In the genomic region with DNA sequence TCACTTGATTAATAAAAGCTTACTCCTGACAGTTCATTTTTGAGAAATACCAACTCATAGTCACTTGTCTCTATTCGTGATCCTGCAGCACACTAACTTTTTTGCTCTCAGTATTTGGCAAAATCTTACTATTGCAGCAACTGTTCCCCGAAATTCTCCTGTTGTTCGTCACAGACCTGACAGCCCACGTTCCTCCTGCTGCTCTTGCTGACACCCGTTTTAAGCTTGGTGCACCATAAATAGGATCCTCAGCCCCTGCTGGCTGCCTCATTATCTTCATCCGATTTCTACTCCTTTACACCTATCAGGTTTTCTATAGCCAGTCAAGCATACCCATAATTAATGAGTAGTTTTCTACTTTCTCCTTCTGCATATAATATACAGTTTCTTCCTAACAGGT, we compare ENCODE assay signal across 21 cellular contexts.
DNase-seq lines count a peak whose midpoint lies in the region; ATAC-seq and TF ChIP-seq lines count a peak whose summit lies in the region.
"Had no signal": no experiment of that assay in that cellular context is flagged by ENCODE, and none has a peak within 500 bp of the region (broad histone marks: within the 10 kb centered on the region; RNA-seq: fewer than 3 reads in every experiment).

No MANE protein-coding gene starts in this region.

- H3K4me3 ChIP-seq in endodermal cell (ENCODE audit: low read length) (no peak overlapping the region), MM.1S (ENCODE audit: low read length) (no peak overlapping the region)

- no peaks in the 10 kb centered on the region for H3K27me3 Mint-ChIP-seq in endodermal cell (ENCODE audit: insufficient read depth)

- DNase-seq in NCI-H1417 (lab: John Stamatoyannopoulos, UW), result peak in 2 of 3 experiments; percentile 10 to 39
- DNase-seq in NCI-H1417 treated with DMSO at 0.1 percent for 48 hours (lab: John Stamatoyannopoulos, UW), result no peak
- DNase-seq in endodermal cell, result no peak
- peak; percentile 53 for DNase-seq in inferior parietal cortex (ENCODE audit: extremely low spot score)
- peak; percentile 62 for DNase-seq in superior temporal gyrus (ENCODE audit: extremely low spot score)
- DNase-seq in MM.1S, result no peak
- DNase-seq: Calu3; CD4-positive, alpha-beta memory T cell; DMS53; GOT3; NCI-H1048; NCI-H1694; NCI-H345; NCI-H526 treated with DMSO at 0.1 percent for 48 hours; OCI-M1; SIG-M5 had no signal

- no peaks in the 10 kb centered on the region for H3K36me3 Mint-ChIP-seq in endodermal cell (ENCODE audit: low read depth)
- H3K36me3 Mint-ChIP-seq: CD4-positive, alpha-beta memory T cell had no signal

- no peaks in the 10 kb centered on the region for H3K27me3 ChIP-seq in endodermal cell (ENCODE audit: control insufficient read depth, insufficient read depth, low read length, poor library complexity, severe bottlenecking)
- no peaks in the 10 kb centered on the region for H3K27me3 ChIP-seq in MM.1S (replicated peaks; ENCODE audit: insufficient read depth, low read length)

- WGBS in endodermal cell (ENCODE audit: insufficient coverage in 1 of 2, insufficient read length in 1 of 2), 2 experiments, result 67 to 82% methylated on average over 6 of the region's 6 CpGs

- H3F3A ChIP-seq in MM.1S (ENCODE audit: insufficient read depth, low read length), result no peaks in the 10 kb centered on the region

- peaks cover 3% of the 10 kb centered on the region for H3K9me3 Mint-ChIP-seq in endodermal cell

- H3K9me2 ChIP-seq in MM.1S (replicated peaks; ENCODE audit: insufficient read depth, low read length), result no peaks in the 10 kb centered on the region

- H3K36me3 ChIP-seq in endodermal cell (ENCODE audit: control insufficient read depth, insufficient read depth, low read length) (no peaks in the 10 kb centered on the region), MM.1S (replicated peaks; ENCODE audit: insufficient read depth, low read length) (no peaks in the 10 kb centered on the region)

- no peaks in the 10 kb centered on the region for H3K4me1 Mint-ChIP-seq in endodermal cell
- H3K4me1 Mint-ChIP-seq: CD4-positive, alpha-beta memory T cell had no signal

- H4K20me1 ChIP-seq in MM.1S (ENCODE audit: insufficient read depth, low read length), result no peaks in the 10 kb centered on the region

- no peaks in the 10 kb centered on the region for H3K79me2 ChIP-seq in MM.1S (ENCODE audit: low read length)

- H3K27ac ChIP-seq in endodermal cell (ENCODE audit: low read depth, low read length), result no peak overlapping the region
- no peak overlapping the region for H3K27ac ChIP-seq in MM.1S (ENCODE audit: low read length)
- H3K27ac ChIP-seq: 22Rv1, KMS-11 had no signal

- peak; percentile 16 for TF ChIP-seq CTCF in endodermal cell (conservative IDR thresholded peaks at IDR 0.05)
- no peak for TF ChIP-seq CTCF in MM.1S (IDR thresholded peaks at IDR 0.05; ENCODE audit: low read length)

- H3K4me2 ChIP-seq in MM.1S (ENCODE audit: low read depth, low read length), result no peak overlapping the region
- H3K4me2 ChIP-seq: KMS-11 had no signal

- H2AFZ ChIP-seq in MM.1S (ENCODE audit: low read length), result no peak overlapping the region

- H3K9me3 ChIP-seq in endodermal cell (ENCODE audit: control insufficient read depth, low read length), result no peaks in the 10 kb centered on the region
- H3K9me3 ChIP-seq in MM.1S (replicated peaks; ENCODE audit: insufficient read depth, low read length), result no peaks in the 10 kb centered on the region

- H3K9ac ChIP-seq in endodermal cell (ENCODE audit: extremely low read depth, low read length, poor library complexity, severe bottlenecking), result no peak overlapping the region
- H3K9ac ChIP-seq in MM.1S (ENCODE audit: low read length), result no peak overlapping the region
- H3K9ac ChIP-seq: KMS-11 had no signal

- H3K4me1 ChIP-seq in endodermal cell (ENCODE audit: control insufficient read depth, insufficient read depth, low read length) (no peaks in the 10 kb centered on the region), MM.1S (ENCODE audit: low read length) (no peaks in the 10 kb centered on the region)

- no peak overlapping the region for H3K27ac Mint-ChIP-seq in endodermal cell
- H3K27ac Mint-ChIP-seq: CD4-positive, alpha-beta memory T cell had no signal

- no peak for ATAC-seq in GM21367 (IDR thresholded peaks at IDR 0.05; ENCODE audit: unreplicated experiment)
- no peak for ATAC-seq in GM21723 (IDR thresholded peaks at IDR 0.05; ENCODE audit: unreplicated experiment)
- ATAC-seq: HepG2 had no signal

- no peak overlapping the region for H3K4me3 Mint-ChIP-seq in endodermal cell
- H3K4me3 Mint-ChIP-seq: CD4-positive, alpha-beta memory T cell had no signal

Comparison
In these comparisons a context has a peak if more than half of its experiments do, and no peak if none do; other contexts are left out.
1. DNase-seq: peak in NCI-H1417 (2 of 3), inferior parietal cortex (single experiment) and superior temporal gyrus (single experiment); none in NCI-H1417 treated with DMSO at 0.1 percent for 48 hours (single experiment), endodermal cell (single experiment) and MM.1S (single experiment).